In genomic region chr2:42756956-42757513, GRCh38 we compare ENCODE assay signal across 13 cellular contexts.
DNase-seq lines count a peak whose midpoint lies in the region; ATAC-seq lines count a peak whose summit lies in the region.
"Had no signal": no experiment of that assay in that cellular context is flagged by ENCODE, and none has a peak within 500 bp of the region (broad histone marks: within the 10 kb centered on the region; RNA-seq: fewer than 3 reads in every experiment).

No MANE protein-coding gene starts in this region.

- peak; percentile 38 for DNase-seq in activated CD8-positive, alpha-beta memory T cell treated with anti-CD3 and anti-CD28 coated beads for 24 hours
- no peak for DNase-seq in activated CD8-positive, alpha-beta memory T cell treated with anti-CD3 and anti-CD28 coated beads, Interleukin-2, amount 50 U/mL, for 48 hours
- DNase-seq in NAMALWA (ENCODE audit: low spot score) (peak; percentile 31), islet precursor cell (peak; percentile 63), SIG-M5 (lab: John Stamatoyannopoulos, UW) (no peak), HUDEP-2 (lab: John Stamatoyannopoulos, UW; ENCODE audit: unreplicated experiment in 76 of 76) (no peak), DMS79 treated with DMSO at 0.1 percent for 48 hours (lab: John Stamatoyannopoulos, UW) (no peak)
- DNase-seq in stimulated activated effector memory CD8-positive, alpha-beta T cell treated with anti-CD3 and anti-CD28 coated beads, Interleukin-12 subunit alpha, Interleukin-12 subunit beta, amount 100 ng/mL, for 72 hours (ENCODE audit: low spot score in 2 of 2): no peak
- DNase-seq: Caco-2, NCI-H1417 treated with DMSO at 0.1 percent for 48 hours, NCI-H2081 treated with DMSO at 0.1 percent for 48 hours, Right ventricle myocardium superior had no signal

- H3K4me3 Mint-ChIP-seq in stimulated activated effector memory CD8-positive, alpha-beta T cell treated with anti-CD3 and anti-CD28 coated beads, Interleukin-12 subunit alpha, Interleukin-12 subunit beta, amount 100 ng/mL, for 72 hours: no peak overlapping the region

- H3K4me1 Mint-ChIP-seq in stimulated activated effector memory CD8-positive, alpha-beta T cell treated with anti-CD3 and anti-CD28 coated beads, Interleukin-12 subunit alpha, Interleukin-12 subunit beta, amount 100 ng/mL, for 72 hours: peaks cover 12% of the 10 kb centered on the region

- H3K36me3 Mint-ChIP-seq in stimulated activated effector memory CD8-positive, alpha-beta T cell treated with anti-CD3 and anti-CD28 coated beads, Interleukin-12 subunit alpha, Interleukin-12 subunit beta, amount 100 ng/mL, for 72 hours: no peaks in the 10 kb centered on the region

- H3K27ac Mint-ChIP-seq in stimulated activated effector memory CD8-positive, alpha-beta T cell treated with anti-CD3 and anti-CD28 coated beads, Interleukin-12 subunit alpha, Interleukin-12 subunit beta, amount 100 ng/mL, for 72 hours: peak overlapping the region; percentile 53

- no peak for ATAC-seq in stimulated activated effector memory CD8-positive, alpha-beta T cell treated with anti-CD3 and anti-CD28 coated beads, Interleukin-12 subunit alpha, Interleukin-12 subunit beta, amount 100 ng/mL, for 72 hours
- ATAC-seq: SK-N-SH treated with all-trans-retinoic acid at 6 μM for 48 hours had no signal

- no peaks in the 10 kb centered on the region for H3K9me3 Mint-ChIP-seq in stimulated activated effector memory CD8-positive, alpha-beta T cell treated with anti-CD3 and anti-CD28 coated beads, Interleukin-12 subunit alpha, Interleukin-12 subunit beta, amount 100 ng/mL, for 72 hours

Comparison
In these comparisons a context has a peak if more than half of its experiments do, and no peak if none do; other contexts are left out.
1. DNase-seq: peak in activated CD8-positive, alpha-beta memory T cell treated with anti-CD3 and anti-CD28 coated beads for 24 hours (single experiment), NAMALWA (single experiment) and islet precursor cell (single experiment); none in activated CD8-positive, alpha-beta memory T cell treated with anti-CD3 and anti-CD28 coated beads, Interleukin-2, amount 50 U/mL, for 48 hours (single experiment), stimulated activated effector memory CD8-positive, alpha-beta T cell treated with anti-CD3 and anti-CD28 coated beads, Interleukin-12 subunit alpha, Interleukin-12 subunit beta, amount 100 ng/mL, for 72 hours (0 of 2), SIG-M5 (single experiment), HUDEP-2 (0 of 76) and DMS79 treated with DMSO at 0.1 percent for 48 hours (single experiment).